Comparison of ENCODE assay signal across 33 cellular contexts in the genomic region with DNA sequence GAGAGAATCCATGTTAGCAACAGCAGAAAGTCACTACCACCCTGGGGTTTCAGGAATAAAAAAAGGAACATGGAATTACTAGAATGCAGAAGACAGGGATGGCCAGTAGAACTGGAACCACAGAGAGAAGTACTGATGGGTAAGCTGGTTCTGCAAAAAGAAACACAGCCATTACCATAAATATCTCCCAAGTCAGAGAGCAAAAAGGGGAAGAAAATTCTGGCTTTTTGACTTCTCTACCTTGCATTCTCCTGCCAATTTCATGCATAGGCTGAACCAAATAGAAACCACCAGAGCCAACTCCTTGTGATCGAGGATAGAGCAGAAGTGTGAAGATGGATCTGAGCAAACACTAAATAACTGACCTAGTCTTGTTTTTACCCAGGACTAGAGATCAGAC.
"Had no signal": no experiment of that assay in that cellular context is flagged by ENCODE, and none has a peak within 500 bp of the region (broad histone marks: within the 10 kb centered on the region; RNA-seq: fewer than 3 reads in every experiment).

No MANE protein-coding gene starts in this region.

- H3K27me3 Mint-ChIP-seq: activated B cell treated with CpG ODN at 0.5 μM for 24 hours; activated CD4-positive, alpha-beta memory T cell treated with anti-CD3 and anti-CD28 coated beads for 36 hours; activated CD4-positive, alpha-beta T cell treated with anti-CD3 and anti-CD28 coated beads, Interleukin-2, amount 10 ng/mL, durations not matched to agents 24 days and 14 days; activated CD8-positive, alpha-beta T cell treated with anti-CD3 and anti-CD28 coated beads for 36 hours; activated naive CD4-positive, alpha-beta T cell treated with anti-CD3 and anti-CD28 coated beads, Interleukin-2, amount 10 ng/mL, durations not matched to agents 7 days and 5 days; activated naive CD4-positive, alpha-beta T cell treated with anti-CD3 and anti-CD28 coated beads, Interleukin-2, amount 50 U/mL, for 24 hours; activated naive CD8-positive, alpha-beta T cell; activated naive CD8-positive, alpha-beta T cell treated with anti-CD3 and anti-CD28 coated beads, Interleukin-2, amount 10 ng/mL, durations not matched to agents 7 days and 5 days; activated naive CD8-positive, alpha-beta T cell treated with anti-CD3 and anti-CD28 coated beads, Interleukin-2, amount 50 U/mL, for 24 hours; brain; central memory CD8-positive, alpha-beta T cell; T-cell had no signal

- H3K4me3 Mint-ChIP-seq: activated B cell treated with CpG ODN at 0.5 μM for 24 hours; activated CD4-positive, alpha-beta memory T cell treated with anti-CD3 and anti-CD28 coated beads for 36 hours; activated CD4-positive, alpha-beta T cell treated with anti-CD3 and anti-CD28 coated beads, Interleukin-2, amount 10 ng/mL, durations not matched to agents 24 days and 14 days; activated CD8-positive, alpha-beta T cell treated with anti-CD3 and anti-CD28 coated beads for 36 hours; activated naive CD4-positive, alpha-beta T cell treated with anti-CD3 and anti-CD28 coated beads, Interleukin-2, amount 10 ng/mL, durations not matched to agents 7 days and 5 days; activated naive CD4-positive, alpha-beta T cell treated with anti-CD3 and anti-CD28 coated beads, Interleukin-2, amount 50 U/mL, for 24 hours; activated naive CD8-positive, alpha-beta T cell; activated naive CD8-positive, alpha-beta T cell treated with anti-CD3 and anti-CD28 coated beads, Interleukin-2, amount 10 ng/mL, durations not matched to agents 7 days and 5 days; activated naive CD8-positive, alpha-beta T cell treated with anti-CD3 and anti-CD28 coated beads, Interleukin-2, amount 50 U/mL, for 24 hours; activated T-cell treated with anti-CD3 and anti-CD28 coated beads, Interleukin-2, amount 50 U/mL, for 4 hours; activated T-cell treated with anti-CD3 and anti-CD28 coated beads, Interleukin-2, amount 50 U/mL, for 72 hours; brain; central memory CD8-positive, alpha-beta T cell; T-cell; T-helper 1 cell treated with Interleukin-12 subunit alpha and Interleukin-12 subunit beta and Interleukin-4 antibody, amounts not matched to agents 30 μg/mL and 1 μg/mL, for 36 hours; T-helper 2 cell treated with Interferon-gamma antibody and Interleukin-4, amounts not matched to agents 5 μg/mL and 100 μg/mL, for 36 hours had no signal

- H3K4me1 Mint-ChIP-seq: activated B cell treated with CpG ODN at 0.5 μM for 24 hours; activated CD4-positive, alpha-beta T cell treated with anti-CD3 and anti-CD28 coated beads, Interleukin-2, amount 10 ng/mL, durations not matched to agents 24 days and 14 days; activated naive CD4-positive, alpha-beta T cell treated with anti-CD3 and anti-CD28 coated beads, Interleukin-2, amount 10 ng/mL, durations not matched to agents 7 days and 5 days; activated naive CD4-positive, alpha-beta T cell treated with anti-CD3 and anti-CD28 coated beads, Interleukin-2, amount 50 U/mL, for 24 hours; activated naive CD8-positive, alpha-beta T cell treated with anti-CD3 and anti-CD28 coated beads, Interleukin-2, amount 10 ng/mL, durations not matched to agents 7 days and 5 days; activated naive CD8-positive, alpha-beta T cell treated with anti-CD3 and anti-CD28 coated beads, Interleukin-2, amount 50 U/mL, for 24 hours; brain; central memory CD8-positive, alpha-beta T cell; T-cell had no signal

- H3K9me3 Mint-ChIP-seq: activated CD4-positive, alpha-beta T cell treated with anti-CD3 and anti-CD28 coated beads, Interleukin-2, amount 10 ng/mL, durations not matched to agents 24 days and 14 days; activated CD8-positive, alpha-beta T cell treated with anti-CD3 and anti-CD28 coated beads for 36 hours; activated naive CD4-positive, alpha-beta T cell treated with anti-CD3 and anti-CD28 coated beads, Interleukin-2, amount 10 ng/mL, durations not matched to agents 7 days and 5 days; activated naive CD8-positive, alpha-beta T cell treated with anti-CD3 and anti-CD28 coated beads, Interleukin-2, amount 10 ng/mL, durations not matched to agents 7 days and 5 days; activated naive CD8-positive, alpha-beta T cell treated with anti-CD3 and anti-CD28 coated beads, Interleukin-2, amount 50 U/mL, for 24 hours; activated T-helper 2 cell treated with anti-CD3 and anti-CD28 coated beads, Interferon-gamma antibody, Interleukin-2, Interleukin-4, amounts not matched to agents 10 μg/mL and 5 μg/mL and 100 μg/mL, durations not matched to agents 14 hours and 24 hours and 36 hours; brain; T-helper 1 cell treated with Interleukin-12 subunit alpha and Interleukin-12 subunit beta and Interleukin-4 antibody, amounts not matched to agents 30 μg/mL and 1 μg/mL, for 36 hours; T-helper 2 cell treated with Interferon-gamma antibody and Interleukin-4, amounts not matched to agents 5 μg/mL and 100 μg/mL, for 36 hours had no signal

- DNase-seq: activated B cell treated with CpG ODN at 0.5 μM for 24 hours; activated CD4-positive, alpha-beta memory T cell treated with anti-CD3 and anti-CD28 coated beads for 36 hours; activated CD4-positive, alpha-beta T cell treated with anti-CD3 and anti-CD28 coated beads for 4 hours; activated CD4-positive, alpha-beta T cell treated with anti-CD3 and anti-CD28 coated beads, Interleukin-2, amount 10 ng/mL, durations not matched to agents 24 days and 14 days; activated CD4-positive, alpha-beta T cell treated with anti-CD3 and anti-CD28 coated beads, Interleukin-2, amount 50 U/mL, for 1 hour; activated CD4-positive, alpha-beta T cell treated with anti-CD3 and anti-CD28 coated beads, Interleukin-2, amount 50 U/mL, for 4 hours; activated CD4-positive, CD25-positive, alpha-beta regulatory T cell treated with anti-CD3 and anti-CD28 coated beads, Interleukin-2, amount 50 U/mL, for 72 hours; activated CD8-positive, alpha-beta memory T cell treated with anti-CD3 and anti-CD28 coated beads, Interleukin-2, amount 50 U/mL, for 4 hours; activated CD8-positive, alpha-beta T cell treated with anti-CD3 and anti-CD28 coated beads for 36 hours; activated effector memory CD4-positive, alpha-beta T cell treated with Interleukin-2 at 50 U/mL for 16 hours; activated gamma-delta T cell; activated naive CD4-positive, alpha-beta T cell treated with anti-CD3 and anti-CD28 coated beads, Interleukin-2, amount 10 ng/mL, durations not matched to agents 7 days and 5 days; activated naive CD4-positive, alpha-beta T cell treated with Interleukin-2 at 50 U/mL for 16 hours; activated naive CD8-positive, alpha-beta T cell treated with anti-CD3 and anti-CD28 coated beads, Interleukin-2, amount 10 ng/mL, durations not matched to agents 7 days and 5 days; activated naive CD8-positive, alpha-beta T cell treated with anti-CD3 and anti-CD28 coated beads, Interleukin-2, amount 50 U/mL, for 24 hours; activated T-cell treated with anti-CD3 and anti-CD28 coated beads for 4 hours; activated T-cell treated with anti-CD3 and anti-CD28 coated beads, Interleukin-2, amount 50 U/mL, for 1 hour; activated T-cell treated with anti-CD3 and anti-CD28 coated beads, Interleukin-2, amount 50 U/mL, for 4 hours; activated T-cell treated with anti-CD3 and anti-CD28 coated beads, Interleukin-2, amount 50 U/mL, for 72 hours; amygdala; anterior cingulate cortex; caudate nucleus; cerebellar nuclear complex; T-cell; T-helper 2 cell; T-helper 9 cell had no signal

- H3K27ac Mint-ChIP-seq: activated B cell treated with CpG ODN at 0.5 μM for 24 hours; activated CD4-positive, alpha-beta memory T cell treated with anti-CD3 and anti-CD28 coated beads for 36 hours; activated CD4-positive, alpha-beta T cell treated with anti-CD3 and anti-CD28 coated beads, Interleukin-2, amount 10 ng/mL, durations not matched to agents 24 days and 14 days; activated CD8-positive, alpha-beta T cell treated with anti-CD3 and anti-CD28 coated beads for 36 hours; activated naive CD4-positive, alpha-beta T cell treated with anti-CD3 and anti-CD28 coated beads, Interleukin-2, amount 10 ng/mL, durations not matched to agents 7 days and 5 days; activated naive CD4-positive, alpha-beta T cell treated with anti-CD3 and anti-CD28 coated beads, Interleukin-2, amount 50 U/mL, for 24 hours; activated naive CD8-positive, alpha-beta T cell; activated naive CD8-positive, alpha-beta T cell treated with anti-CD3 and anti-CD28 coated beads, Interleukin-2, amount 10 ng/mL, durations not matched to agents 7 days and 5 days; activated naive CD8-positive, alpha-beta T cell treated with anti-CD3 and anti-CD28 coated beads, Interleukin-2, amount 50 U/mL, for 24 hours; activated T-cell treated with anti-CD3 and anti-CD28 coated beads, Interleukin-2, amount 50 U/mL, for 72 hours; activated T-helper 2 cell treated with anti-CD3 and anti-CD28 coated beads, Interferon-gamma antibody, Interleukin-2, Interleukin-4, amounts not matched to agents 10 μg/mL and 5 μg/mL and 100 μg/mL, durations not matched to agents 14 hours and 24 hours and 36 hours; brain; T-cell; T-helper 1 cell treated with Interleukin-12 subunit alpha and Interleukin-12 subunit beta and Interleukin-4 antibody, amounts not matched to agents 30 μg/mL and 1 μg/mL, for 36 hours; T-helper 2 cell treated with Interferon-gamma antibody and Interleukin-4, amounts not matched to agents 5 μg/mL and 100 μg/mL, for 36 hours had no signal

- H3K36me3 Mint-ChIP-seq: activated CD4-positive, alpha-beta memory T cell treated with anti-CD3 and anti-CD28 coated beads for 36 hours; activated naive CD4-positive, alpha-beta T cell treated with anti-CD3 and anti-CD28 coated beads, Interleukin-2, amount 10 ng/mL, durations not matched to agents 7 days and 5 days; activated naive CD4-positive, alpha-beta T cell treated with anti-CD3 and anti-CD28 coated beads, Interleukin-2, amount 50 U/mL, for 24 hours; activated naive CD8-positive, alpha-beta T cell; activated naive CD8-positive, alpha-beta T cell treated with anti-CD3 and anti-CD28 coated beads, Interleukin-2, amount 10 ng/mL, durations not matched to agents 7 days and 5 days; brain; T-cell had no signal
